1 cellular context compared by ENCODE assay signal in the genomic region with DNA sequence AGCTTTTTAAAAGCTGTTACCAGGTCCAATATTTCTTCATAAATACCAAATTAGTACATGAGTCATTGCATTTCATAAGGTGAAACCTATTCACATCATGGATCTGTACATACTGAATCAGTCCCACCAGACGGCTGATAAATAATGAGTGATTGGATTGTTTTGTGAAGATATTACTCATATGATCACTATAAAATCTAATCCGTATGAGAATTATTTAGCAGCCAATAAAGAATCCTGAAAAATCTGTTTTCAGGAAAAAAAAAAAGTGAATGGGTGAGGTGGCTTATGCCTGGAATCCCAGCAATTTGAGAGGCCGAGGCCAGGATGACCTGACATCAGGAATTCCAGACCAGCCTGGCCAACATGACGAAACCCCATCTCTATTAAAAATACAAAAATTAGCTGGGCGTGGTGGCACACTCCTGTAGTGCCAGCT.
TF ChIP-seq lines count a peak whose summit lies in the region.

No MANE protein-coding gene starts in this region.

TF ChIP-seq in IMR-90, 13 proteins besides CTCF, POLR2A, EP300 and RAD21 (continued from another document):
- TF ChIP-seq, protein P1, sequence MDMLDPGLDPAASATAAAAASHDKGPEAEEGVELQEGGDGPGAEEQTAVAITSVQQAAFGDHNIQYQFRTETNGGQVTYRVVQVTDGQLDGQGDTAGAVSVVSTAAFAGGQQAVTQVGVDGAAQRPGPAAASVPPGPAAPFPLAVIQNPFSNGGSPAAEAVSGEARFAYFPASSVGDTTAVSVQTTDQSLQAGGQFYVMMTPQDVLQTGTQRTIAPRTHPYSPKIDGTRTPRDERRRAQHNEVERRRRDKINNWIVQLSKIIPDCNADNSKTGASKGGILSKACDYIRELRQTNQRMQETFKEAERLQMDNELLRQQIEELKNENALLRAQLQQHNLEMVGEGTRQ (IDR thresholded peaks at IDR 0.05; ENCODE audit: low read depth, low read length), result no peak
- TF ChIP-seq FOS (IDR thresholded peaks at IDR 0.05; ENCODE audit: low read depth, low read length) (no peak), CEBPB (IDR thresholded peaks at IDR 0.05; ENCODE audit: low read depth, low read length) (no peak), SMC3 (IDR thresholded peaks at IDR 0.05; ENCODE audit: low read depth, low read length) (no peak), CHD1 (IDR thresholded peaks at IDR 0.05; ENCODE audit: low read depth, low read length) (no peak), MAFK (IDR thresholded peaks at IDR 0.05; ENCODE audit: low read depth, low read length) (no peak)
